Comparison of ENCODE assay signal across 10 cellular contexts in the genomic region with DNA sequence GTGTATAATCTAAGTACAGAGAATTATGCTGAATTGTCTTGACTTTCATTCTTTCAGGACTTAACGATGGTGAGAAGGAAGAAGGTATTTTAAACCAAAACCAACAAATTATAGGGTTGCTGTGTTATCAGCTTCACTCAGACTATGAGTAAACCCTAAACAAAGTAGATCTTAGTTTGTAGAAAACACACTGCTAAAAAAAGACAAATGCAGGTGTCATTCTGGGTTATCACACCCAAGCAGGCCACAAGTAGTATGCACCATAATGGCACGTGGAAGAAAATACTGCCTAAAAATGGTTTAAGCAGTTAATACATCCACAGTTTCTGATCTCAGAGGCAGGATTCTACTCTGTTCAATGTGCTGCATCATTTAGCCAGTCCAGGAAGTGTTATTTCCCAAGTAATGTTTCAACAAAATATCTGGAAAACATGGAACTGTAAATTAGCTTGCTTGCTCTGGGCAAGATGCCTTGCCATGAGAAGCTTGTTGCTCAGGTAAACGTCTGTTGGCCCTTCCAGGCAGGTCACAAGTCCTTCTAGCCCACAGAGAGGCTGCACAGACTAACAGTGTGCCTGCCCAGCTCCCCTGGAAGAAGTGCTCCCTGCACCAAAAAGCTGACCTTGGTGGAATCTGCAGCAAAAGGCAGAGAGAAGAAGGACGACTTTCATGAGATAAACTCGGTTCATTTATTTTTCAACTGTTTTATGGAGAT. TPM values are rescaled to one million over a fixed set of nuclear protein-coding genes. Genes with fewer than 3 reads are reported as not detected.
DNase-seq lines count a peak whose midpoint lies in the region; ATAC-seq lines count a peak whose summit lies in the region.
"Had no signal": no experiment of that assay in that cellular context is flagged by ENCODE, and none has a peak within 500 bp of the region (broad histone marks: within the 10 kb centered on the region; RNA-seq: fewer than 3 reads in every experiment).

No MANE protein-coding gene starts in this region.

- no peaks in the 10 kb centered on the region for H3K27me3 Mint-ChIP-seq in central memory CD8-positive, alpha-beta T cell

- DNase-seq in G401 (ENCODE audit: low spot score) (peak; percentile 52), MG63 (no peak), HCEC 1CT (no peak), DMS79 treated with DMSO at 0.1 percent for 48 hours (lab: John Stamatoyannopoulos, UW) (no peak), NCI-H69 (lab: John Stamatoyannopoulos, UW) (no peak)
- DNase-seq in central memory CD8-positive, alpha-beta T cell (ENCODE audit: low spot score in 2 of 2): no peak
- DNase-seq: NCI-H2107 had no signal

- H3K9me3 Mint-ChIP-seq in central memory CD8-positive, alpha-beta T cell: no peaks in the 10 kb centered on the region
- H3K9me3 Mint-ChIP-seq: neural crest cell had no signal

- H3K27ac Mint-ChIP-seq in central memory CD8-positive, alpha-beta T cell (ENCODE audit: low read depth): peak overlapping the region; percentile 79

- H3K4me1 Mint-ChIP-seq in central memory CD8-positive, alpha-beta T cell: peaks cover 62% of the 10 kb centered on the region

- H3K36me3 ChIP-seq in MG63: no peaks in the 10 kb centered on the region

- peak overlapping the region; percentile 39 for H3K4me3 Mint-ChIP-seq in central memory CD8-positive, alpha-beta T cell
- H3K4me3 Mint-ChIP-seq: neural crest cell had no signal

- in situ Hi-C loops in G401 (cut with HindIII; ENCODE audit: low sequenced_read_pairs): no loop called here

- H3K27me3 ChIP-seq in MG63: no peaks in the 10 kb centered on the region

- H3K9me3 ChIP-seq in MG63: no peaks in the 10 kb centered on the region

- ATAC-seq in GM19397 (IDR thresholded peaks at IDR 0.05; ENCODE audit: unreplicated experiment): peak; percentile 27
- peak; percentile 29 for ATAC-seq in HG03280 (IDR thresholded peaks at IDR 0.05; ENCODE audit: unreplicated experiment)
- ATAC-seq in central memory CD8-positive, alpha-beta T cell (replicated peaks; ENCODE audit: extremely low read depth, poor library complexity, severe bottlenecking): no peak

- H3K36me3 Mint-ChIP-seq in central memory CD8-positive, alpha-beta T cell (ENCODE audit: insufficient read depth): peaks cover 17% of the 10 kb centered on the region

- H3K4me3 ChIP-seq in MG63: no peak overlapping the region

RNA-seq across cellular contexts. Expression of gene DIPK1A, which starts 4.1 kb away (rescaled TPM):
- total RNA-seq in G401 (2014; rRNA removed; shearing (Covaris generic)): 3.2 and 4.2 TPM in 2 replicates
- total RNA-seq in MG63 (2014; rRNA removed; shearing (Covaris generic); ENCODE audit: low replicate concordance): 1.5 and 3.8 TPM in 2 replicates
